In genomic region chr10:86801995-86802394, GRCh38 we compare ENCODE assay signal across 23 cellular contexts. TPM values are rescaled to one million over a fixed set of nuclear protein-coding genes. Genes with fewer than 3 reads are reported as not detected.
DNase-seq lines count a peak whose midpoint lies in the region; ATAC-seq, FAIRE-seq and TF ChIP-seq lines count a peak whose summit lies in the region.
"Had no signal": no experiment of that assay in that cellular context is flagged by ENCODE, and none has a peak within 500 bp of the region (broad histone marks: within the 10 kb centered on the region; RNA-seq: fewer than 3 reads in every experiment).

No MANE protein-coding gene starts in this region.

- BruUV-seq in IMR-90 (replicated peaks; lab: Mats Ljungman, UMichigan) = no TSS peak

- H2BK15ac ChIP-seq in H9 (ENCODE audit: low read depth, low read length) (no peak overlapping the region), IMR-90 (ENCODE audit: low read depth, low read length) (no peak overlapping the region), H1 (ENCODE audit: low read length) (0 out of 2 replicates have a peak overlapping the region, but pooled peaks have one; percentile 36)

- FAIRE-seq in H1 (lab: Jason Lieb, UNC) = no peak
- FAIRE-seq: astrocyte had no signal

- H3K79me1 ChIP-seq in H9 (ENCODE audit: insufficient read depth, low read depth, low read length, poor library complexity, severe bottlenecking) (no peaks in the 10 kb centered on the region), IMR-90 (ENCODE audit: low read depth in 1 of 2, low read length in 2 of 2) (peaks cover 34 to 66% of the 10 kb centered on the region in 2 experiments), H1 (ENCODE audit: low read depth, low read length) (no peaks in the 10 kb centered on the region)

- H3K4ac ChIP-seq in H9 (ENCODE audit: low read depth, low read length) (no peak overlapping the region), IMR-90 (ENCODE audit: low read depth, low read length) (peak overlapping the region; percentile 60; the same call in 1 of the 2 replicates), H1 (replicated peaks; ENCODE audit: insufficient read length, low read depth, low read length) (no peak overlapping the region)

- no peak for DNase-seq in H9
- no peak for DNase-seq in IMR-90
- DNase-seq in H1 (ENCODE audit: low read depth in 1 of 2, low spot score in 2 of 2) = no peak
- DNase-seq in osteocyte (ENCODE audit: extremely low spot score, unreplicated experiment) = no peak
- no peak for DNase-seq in EL
- no peak for DNase-seq in activated naive CD4-positive, alpha-beta T cell treated with anti-CD3 and anti-CD28 coated beads, Interleukin-2, amount 50 U/mL, for 72 hours (ENCODE audit: low spot score in 2 of 2)
- DNase-seq in GDM1 (lab: John Stamatoyannopoulos, UW) = no peak
- no peak for DNase-seq in midbrain (lab: John Stamatoyannopoulos, UW)
- DNase-seq: activated CD4-positive, alpha-beta T cell treated with anti-CD3 and anti-CD28 coated beads for 4 hours; activated effector memory CD4-positive, alpha-beta T cell treated with Interleukin-2 at 50 U/mL for 16 hours; activated naive CD8-positive, alpha-beta T cell treated with anti-CD3 and anti-CD28 coated beads, Interleukin-2, amount 10 ng/mL, durations not matched to agents 7 days and 5 days; activated T-cell treated with anti-CD3 and anti-CD28 coated beads for 4 hours; DND-41; NCI-H1092 treated with DMSO at 0.1 percent for 48 hours; NCI-H187 treated with DMSO at 0.1 percent for 48 hours; NCI-H526; SK-N-SH; stimulated activated naive CD4-positive, alpha-beta T cell treated with Interleukin-2 at 50 U/mL for 16 hours; T-helper 17 cell had no signal

- TF ChIP-seq RAD21 in IMR-90 (IDR thresholded peaks at IDR 0.05; ENCODE audit: low read length) (no peak), H1 (IDR thresholded peaks at IDR 0.05 in 1 of 2, conservative IDR thresholded peaks at IDR 0.05 in 1 of 2; ENCODE audit: low read depth in 2 of 2, low read length in 2 of 2) (no peak)

- no peaks in the 10 kb centered on the region for H3K27me3 Mint-ChIP-seq in H9 (ENCODE audit: low read depth)
- no peaks in the 10 kb centered on the region for H3K27me3 Mint-ChIP-seq in osteocyte (ENCODE audit: unreplicated experiment)
- H3K27me3 Mint-ChIP-seq: activated naive CD8-positive, alpha-beta T cell treated with anti-CD3 and anti-CD28 coated beads, Interleukin-2, amount 10 ng/mL, durations not matched to agents 7 days and 5 days; central memory CD8-positive, alpha-beta T cell; T-helper 17 cell had no signal

- in situ Hi-C loops in IMR-90 (cut with MboI; ENCODE audit: low sequenced_read_pairs) = no loop called here

- H2AK9ac ChIP-seq in IMR-90 (replicated peaks; ENCODE audit: low read depth, low read length, poor library complexity) = no peak overlapping the region

- H3K36me3 Mint-ChIP-seq in H9 (ENCODE audit: insufficient read depth in 1 of 3, low read depth in 3 of 3) (peaks cover 0 to 13% (median 11%) of the 10 kb centered on the region in 3 experiments; a peak in 3 of 7 replicates), osteocyte (ENCODE audit: unreplicated experiment) (peaks cover 2% of the 10 kb centered on the region)
- H3K36me3 Mint-ChIP-seq in activated naive CD4-positive, alpha-beta T cell treated with anti-CD3 and anti-CD28 coated beads, Interleukin-2, amount 50 U/mL, for 72 hours = no peaks in the 10 kb centered on the region
- H3K36me3 Mint-ChIP-seq: CD14-positive monocyte had no signal

- H3K27me3 ChIP-seq in H9 (ENCODE audit: insufficient read depth, low read length) = no peaks in the 10 kb centered on the region
- H3K27me3 ChIP-seq in IMR-90 (ENCODE audit: control insufficient read depth, insufficient read depth, low read length) = no peaks in the 10 kb centered on the region
- H3K27me3 ChIP-seq in H1 (replicated peaks in 1 of 4; ENCODE audit: control insufficient read depth in 3 of 4, extremely low read depth in 1 of 4, insufficient read depth in 3 of 4, low read length in 3 of 4) = no peaks in the 10 kb centered on the region
- H3K27me3 ChIP-seq: vagina had no signal

- no peaks in the 10 kb centered on the region for H3K9me3 Mint-ChIP-seq in H9
- no peaks in the 10 kb centered on the region for H3K9me3 Mint-ChIP-seq in osteocyte (ENCODE audit: unreplicated experiment)
- H3K9me3 Mint-ChIP-seq in activated naive CD4-positive, alpha-beta T cell treated with anti-CD3 and anti-CD28 coated beads, Interleukin-2, amount 50 U/mL, for 72 hours = no peaks in the 10 kb centered on the region
- H3K9me3 Mint-ChIP-seq: activated naive CD8-positive, alpha-beta T cell treated with anti-CD3 and anti-CD28 coated beads, Interleukin-2, amount 10 ng/mL, durations not matched to agents 7 days and 5 days; central memory CD8-positive, alpha-beta T cell had no signal

- H3K14ac ChIP-seq in H9 (ENCODE audit: insufficient read depth, low read length) (no peak overlapping the region), IMR-90 (replicated peaks; ENCODE audit: low read depth, low read length) (no peak overlapping the region), H1 (ENCODE audit: insufficient read length) (no peak overlapping the region)

- H2AFZ ChIP-seq in H9 (ENCODE audit: low read length) (no peak overlapping the region), IMR-90 (replicated peaks; ENCODE audit: low read length, poor library complexity) (no peak overlapping the region), H1 (ENCODE audit: low read length) (no peak overlapping the region)

- no peak overlapping the region for H3K9ac ChIP-seq in H9 (ENCODE audit: extremely low read depth, insufficient read length, low read length)
- H3K9ac ChIP-seq in IMR-90 (ENCODE audit: low read depth, low read length) = no peak overlapping the region
- no peak overlapping the region for H3K9ac ChIP-seq in H1 (replicated peaks in 1 of 4; ENCODE audit: extremely low read depth in 1 of 4, low read depth in 3 of 4, low read length in 3 of 4)
- H3K9ac ChIP-seq: SK-N-SH had no signal

- H3K27ac ChIP-seq in H9 (ENCODE audit: insufficient read length, low read depth, low read length) (no peak overlapping the region), IMR-90 (ENCODE audit: insufficient read depth, low read length) (no peak overlapping the region), H1 (ENCODE audit: low read depth, low read length) (no peak overlapping the region)
- H3K27ac ChIP-seq: vagina had no signal

- H3K56ac ChIP-seq in H9 (ENCODE audit: insufficient read length, low read depth, low read length) (no peak overlapping the region), IMR-90 (ENCODE audit: extremely low read depth, insufficient read depth, low read length) (no peak overlapping the region), H1 (replicated peaks; ENCODE audit: insufficient read length, low read depth, low read length) (no peak overlapping the region)

- intact Hi-C loops in IMR-90 (cut with micrococcal nuclease) = no loop called here

- no peak overlapping the region for H2BK120ac ChIP-seq in H9 (ENCODE audit: low read depth, low read length, poor library complexity, severe bottlenecking)
- peak overlapping the region; percentile 18; the same call in 1 of the 2 replicates for H2BK120ac ChIP-seq in IMR-90 (ENCODE audit: low read depth, low read length)
- no peak overlapping the region for H2BK120ac ChIP-seq in H1 (replicated peaks; ENCODE audit: low read depth, low read length)

- H2BK20ac ChIP-seq in H9 (ENCODE audit: low read depth, low read length, poor library complexity, severe bottlenecking) (no peak overlapping the region), IMR-90 (ENCODE audit: low read depth, low read length) (no peak overlapping the region), H1 (ENCODE audit: low read length) (no peak overlapping the region)

- peaks cover 6% of the 10 kb centered on the region for H3K9me1 ChIP-seq in IMR-90 (ENCODE audit: insufficient read depth, low read length)

- H3K23me2 ChIP-seq in H9 (ENCODE audit: insufficient read length, low read depth, low read length, poor library complexity, severe bottlenecking) (no peaks in the 10 kb centered on the region), H1 (ENCODE audit: low read depth, low read length) (no peaks in the 10 kb centered on the region)

- H4K20me1 ChIP-seq in H9 (ENCODE audit: control insufficient read depth, insufficient read depth, insufficient read length) = no peaks in the 10 kb centered on the region
- peaks cover 21% of the 10 kb centered on the region; the same call in 1 of the 2 replicates for H4K20me1 ChIP-seq in IMR-90 (ENCODE audit: insufficient read depth, low read length)
- peaks cover 1 to 5% of the 10 kb centered on the region in 2 experiments for H4K20me1 ChIP-seq in H1 (replicated peaks in 1 of 2; ENCODE audit: control insufficient read depth in 1 of 2, insufficient read depth in 2 of 2, low read length in 2 of 2)

- no peak overlapping the region for H4K91ac ChIP-seq in H9 (ENCODE audit: insufficient read length, low read depth, low read length)
- H4K91ac ChIP-seq in IMR-90 (ENCODE audit: insufficient read depth, low read depth, low read length) = no peak overlapping the region; the same call in 1 of the 2 replicates
- H4K91ac ChIP-seq in H1 (replicated peaks; ENCODE audit: insufficient read length, low read length) = no peak overlapping the region

- no peak for TF ChIP-seq EP300 in H1 (IDR thresholded peaks at IDR 0.05; ENCODE audit: borderline replicate concordance in 1 of 2, low read depth in 2 of 2, low read length in 2 of 2)

- H3K79me2 ChIP-seq in H9 (ENCODE audit: insufficient read depth, low read length) = peaks cover 33% of the 10 kb centered on the region; the same call in 1 of the 2 replicates
- peaks cover 4 to 99% of the 10 kb centered on the region in 2 experiments; a peak in 3 of 4 replicates for H3K79me2 ChIP-seq in H1 (ENCODE audit: control insufficient read depth in 1 of 2, insufficient read depth in 2 of 2, low read length in 2 of 2)

- CTCF ChIA-PET in IMR-90 (lab: Yijun Ruan, JAX) = no interaction called here
- CTCF ChIA-PET in H1 (lab: Charles Lee; ENCODE audit: partially characterized antibody) = interaction anchor here (1.9 kb wide), 1 partner anchor 108 kb away, joined by 6 read pairs; no protein-coding TSS in a partner anchor

- H4K8ac ChIP-seq in H9 (replicated peaks; ENCODE audit: insufficient read length, low read depth, low read length) (no peak overlapping the region), IMR-90 (ENCODE audit: low read depth in 2 of 2, low read length in 2 of 2) (no peak overlapping the region; a peak in 1 of 4 replicates), H1 (ENCODE audit: extremely low read depth, insufficient read depth, low read length) (no peak overlapping the region)

- H3K4me1 ChIP-seq in H9 (ENCODE audit: insufficient read depth, low read length) (peaks cover 7% of the 10 kb centered on the region), IMR-90 (ENCODE audit: control insufficient read depth, insufficient read depth, low read length) (peaks cover 6% of the 10 kb centered on the region), H1 (replicated peaks in 1 of 4; ENCODE audit: control insufficient read depth in 3 of 4, insufficient read depth in 4 of 4, low read length in 3 of 4) (peaks cover 2 to 25% (median 5%) of the 10 kb centered on the region in 4 experiments)

- H4K5ac ChIP-seq in H9 (ENCODE audit: insufficient read length, low read depth, low read length) = no peak overlapping the region
- H4K5ac ChIP-seq in IMR-90 (ENCODE audit: low read depth, low read length) = no peak overlapping the region
- no peak overlapping the region for H4K5ac ChIP-seq in H1 (ENCODE audit: insufficient read length, low read depth, low read length)

- no peak for TF ChIP-seq POLR2A in IMR-90 (IDR thresholded peaks at IDR 0.05; ENCODE audit: low read depth, low read length)
- no peak for TF ChIP-seq POLR2A in H1 (IDR thresholded peaks at IDR 0.05; ENCODE audit: control extremely low read depth in 1 of 2, low read depth in 2 of 2, low read length in 2 of 2)

- no peak overlapping the region for H2AK5ac ChIP-seq in H9 (ENCODE audit: insufficient read length, low read length)
- H2AK5ac ChIP-seq in IMR-90 (ENCODE audit: low read depth, low read length) = peak overlapping the region; percentile 77
- H2AK5ac ChIP-seq in H1 (ENCODE audit: low read depth, low read length) = no peak overlapping the region

- ATAC-seq in IMR-90 (ENCODE audit: low read depth) = no peak
- no peak for ATAC-seq in activated naive CD4-positive, alpha-beta T cell treated with anti-CD3 and anti-CD28 coated beads, Interleukin-2, amount 50 U/mL, for 72 hours
- ATAC-seq: T-helper 17 cell had no signal

- H3K36me3 ChIP-seq in IMR-90 (ENCODE audit: control insufficient read depth, insufficient read depth, low read length) (no peaks in the 10 kb centered on the region), H1 (ENCODE audit: control insufficient read depth in 2 of 4, insufficient read depth in 4 of 4, low read length in 3 of 4) (no peaks in the 10 kb centered on the region)
- H3K36me3 ChIP-seq: vagina had no signal

- no peak overlapping the region for H3K4me3 ChIP-seq in IMR-90 (ENCODE audit: insufficient read depth, low read depth, low read length)
- no peak overlapping the region for H3K4me3 ChIP-seq in H1 (ENCODE audit: extremely low read depth in 1 of 4, insufficient read depth in 2 of 4, low read depth in 3 of 4, low read length in 4 of 4)
- H3K4me3 ChIP-seq: vagina had no signal

- H3K9me3 ChIP-seq in H9 (ENCODE audit: control insufficient read depth, low read depth, low read length) (no peaks in the 10 kb centered on the region), IMR-90 (ENCODE audit: control insufficient read depth, insufficient read depth, low read length) (no peaks in the 10 kb centered on the region), H1 (ENCODE audit: insufficient read depth in 2 of 2, low read depth in 1 of 2, low read length in 1 of 2) (no peaks in the 10 kb centered on the region)
- H3K9me3 ChIP-seq: SK-N-SH, vagina had no signal

- POLR2A ChIA-PET in IMR-90 (lab: Charles Lee; ENCODE audit: unreplicated experiment) = no interaction called here
- POLR2A ChIA-PET in H1 (lab: Charles Lee; ENCODE audit: partially characterized antibody) = interaction anchor here (1.3 kb wide), 2 partner anchors 21 to 77 kb away, joined by 3 read pairs; no protein-coding TSS in a partner anchor

- H2BK5ac ChIP-seq in H9 (ENCODE audit: insufficient read length, low read length) (no peak overlapping the region), IMR-90 (ENCODE audit: low read depth, low read length, poor library complexity, severe bottlenecking) (no peak overlapping the region), H1 (ENCODE audit: low read depth, low read length) (no peak overlapping the region)

- dilution Hi-C loops in IMR-90 (cut with HindIII; ENCODE audit: low sequenced_read_pairs, unreplicated experiment) = no loop called here

- H3K27ac Mint-ChIP-seq in H9 (peak overlapping the region; percentile 83 to 97 (median 93)), osteocyte (ENCODE audit: unreplicated experiment) (peak overlapping the region; percentile 80)
- H3K27ac Mint-ChIP-seq in activated naive CD4-positive, alpha-beta T cell treated with anti-CD3 and anti-CD28 coated beads, Interleukin-2, amount 50 U/mL, for 72 hours = no peak overlapping the region
- H3K27ac Mint-ChIP-seq: activated naive CD8-positive, alpha-beta T cell treated with anti-CD3 and anti-CD28 coated beads, Interleukin-2, amount 10 ng/mL, durations not matched to agents 7 days and 5 days; T-helper 17 cell had no signal

- no peak for TF ChIP-seq CTCF in H9 (conservative IDR thresholded peaks at IDR 0.05)
- no peak for TF ChIP-seq CTCF in IMR-90 (conservative IDR thresholded peaks at IDR 0.05; ENCODE audit: low read depth, low read length)
- TF ChIP-seq CTCF in H1 (IDR thresholded peaks at IDR 0.05; ENCODE audit: control extremely low read depth in 1 of 3, insufficient read depth in 1 of 3, low read depth in 1 of 3, low read length in 3 of 3) = no peak
- no peak for TF ChIP-seq CTCF in osteocyte (IDR thresholded peaks at IDR 0.05)

- H3K23ac ChIP-seq in H9 (ENCODE audit: insufficient read length, low read depth, low read length) (no peak overlapping the region), IMR-90 (ENCODE audit: low read depth, low read length) (peak overlapping the region; percentile 92), H1 (ENCODE audit: insufficient read length) (no peak overlapping the region)

- no CpG with 5 or more reads among the region's 5 CpGs for WGBS in H9 (ENCODE audit: extremely low coverage, insufficient read length, low lambda C conversion rate)
- no CpG with 5 or more reads among the region's 5 CpGs for WGBS in IMR-90 (ENCODE audit: extremely low coverage in 2 of 2, insufficient read length in 1 of 2), 2 experiments
- WGBS in H1 (ENCODE audit: extremely low coverage in 1 of 2, insufficient coverage in 1 of 2, insufficient read length in 1 of 2, insufficient replicate concordance in 2 of 2, low coverage in 1 of 2, low lambda C conversion rate in 2 of 2, missing lambda C conversion rate in 1 of 2), 2 experiments = 78% methylated on average over 5 of the region's 5 CpGs; no CpG with 5 or more reads in 1 of the 2 experiments

- H2BK12ac ChIP-seq in H9 (ENCODE audit: insufficient read length, low read depth, low read length) (no peak overlapping the region), H1 (ENCODE audit: low read depth, low read length) (no peak overlapping the region; the same call in 1 of the 2 replicates)

- H3K18ac ChIP-seq in H9 (ENCODE audit: insufficient read length, low read depth, low read length) = no peak overlapping the region
- H3K18ac ChIP-seq in IMR-90 (ENCODE audit: low read depth, low read length) = peak overlapping the region; percentile 6; the same call in 1 of the 2 replicates
- H3K18ac ChIP-seq in H1 (ENCODE audit: extremely low read depth, low read length) = no peak overlapping the region

- peaks cover 49 to 52% of the 10 kb centered on the region in 2 experiments for H3K4me1 Mint-ChIP-seq in H9
- peaks cover 75% of the 10 kb centered on the region for H3K4me1 Mint-ChIP-seq in osteocyte (ENCODE audit: unreplicated experiment)
- H3K4me1 Mint-ChIP-seq: CD14-positive monocyte had no signal

- H3K4me2 ChIP-seq in H9 (ENCODE audit: insufficient read depth, insufficient read length, low read length) = no peak overlapping the region
- H3K4me2 ChIP-seq in IMR-90 (ENCODE audit: low read depth, low read length) = no peak overlapping the region
- H3K4me2 ChIP-seq in H1 (ENCODE audit: insufficient read depth in 1 of 2, low read depth in 2 of 2, low read length in 2 of 2) = no peak overlapping the region
- H3K4me2 ChIP-seq: SK-N-SH had no signal

- no peak overlapping the region for H3T11ph ChIP-seq in H9 (ENCODE audit: low read length)

- H3K4me3 Mint-ChIP-seq in H9 = no peak overlapping the region
- no peak overlapping the region for H3K4me3 Mint-ChIP-seq in osteocyte (ENCODE audit: unreplicated experiment)
- H3K4me3 Mint-ChIP-seq: activated naive CD8-positive, alpha-beta T cell treated with anti-CD3 and anti-CD28 coated beads, Interleukin-2, amount 10 ng/mL, durations not matched to agents 7 days and 5 days; CD14-positive monocyte; central memory CD8-positive, alpha-beta T cell; T-helper 17 cell had no signal

RNA-seq across cellular contexts. Expression of gene BMPR1A, which starts 45.6 kb away (rescaled TPM):
- 138 and 145 TPM in 2 replicates for total RNA-seq in H9 (2021)
- 93.7 and 94.7 TPM in 2 replicates for total RNA-seq in IMR-90 (2012; rRNA removed)
- 13.5 and 15.9 TPM in 2 replicates for polyA plus RNA-seq in IMR-90 (2012; rRNA removed)
- 3.4 and 4.9 TPM in 2 replicates for polyA plus RNA-seq in IMR-90 (2012; cell fraction: cytosol; rRNA removed)
- 1.3 and 16.0 TPM in 2 replicates for polyA plus RNA-seq in IMR-90 (2012; cell fraction: nucleus; rRNA removed; ENCODE audit: low replicate concordance)
- 120 and 129 TPM in 2 replicates for total RNA-seq in H1 (2021; fragmentation: NEBNext Ultra II Directional; extraction: Animal tissue kit (Norgen Biotek cat#: 25700))
- polyA plus RNA-seq in H1 (2011; rRNA removed) = 19.0 and 34.4 TPM in 2 replicates
- polyA plus RNA-seq in H1 (2011; cell fraction: cytosol; rRNA removed) = 41.1 TPM
- polyA plus RNA-seq in H1 (2011; cell fraction: nucleus; rRNA removed) = 13.5 TPM
- 40.9 to 73.5 TPM (median 51.4 TPM) in 4 replicates for polyA plus RNA-seq in H1 (2012, experiment 1 of 2)
- polyA plus RNA-seq in H1 (2012, experiment 2 of 2) = 3.5 TPM
- 67.6 TPM for polyA plus RNA-seq in H1 (2013, experiment 1 of 2)
- polyA plus RNA-seq in H1 (2013, experiment 2 of 2) = 82.8 TPM
- polyA minus RNA-seq in H1 (2011; rRNA and poly(A)+ RNA removed) = 99.8 and 152 TPM in 2 replicates
- polyA minus RNA-seq in H1 (2011; cell fraction: cytosol; rRNA and poly(A)+ RNA removed) = 45.4 TPM
- 52.9 TPM for polyA minus RNA-seq in H1 (2011; cell fraction: nucleus; rRNA and poly(A)+ RNA removed)
- 75.5 and 79.6 TPM in 2 replicates for total RNA-seq in osteocyte
- total RNA-seq in activated naive CD4-positive, alpha-beta T cell treated with anti-CD3 and anti-CD28 coated beads, Interleukin-2, amount 50 U/mL, for 72 hours = 10 to 100 TPM in 1 of 2 donors, 1 to 10 TPM in 1; 3.5 to 14.6 TPM

Comparison
In these comparisons a context has a peak if more than half of its experiments do, and no peak if none do; other contexts are left out.
1. H3K27ac Mint-ChIP-seq: peak in H9 (3 of 3) and osteocyte (single experiment); none in activated naive CD4-positive, alpha-beta T cell treated with anti-CD3 and anti-CD28 coated beads, Interleukin-2, amount 50 U/mL, for 72 hours (0 of 2).